18 cellular contexts compared by ENCODE assay signal in genomic region chr7:158302274-158303070, GRCh38.
A peak's percentile ranks its signal among the peaks of the same experiment; 100 is the strongest.
DNase-seq lines count a peak whose midpoint lies in the region; ATAC-seq and TF ChIP-seq lines count a peak whose summit lies in the region.
"Had no signal": no experiment of that assay in that cellular context is flagged by ENCODE, and none has a peak within 500 bp of the region (broad histone marks: within the 10 kb centered on the region; RNA-seq: fewer than 3 reads in every experiment).

No MANE protein-coding gene starts in this region.

- no peak overlapping the region; the same call in 1 of the 2 replicates for H2BK15ac ChIP-seq in H9 (ENCODE audit: low read depth, low read length)

- peaks cover 6% of the 10 kb centered on the region; the same call in 1 of the 2 replicates for H3K4me1 ChIP-seq in H9 (ENCODE audit: insufficient read depth, low read length)
- H3K4me1 ChIP-seq: BE2C had no signal

- no peak overlapping the region for H3T11ph ChIP-seq in H9 (ENCODE audit: low read length)

- H3K4me3 Mint-ChIP-seq in H9 (no peak overlapping the region), nephron progenitor cell (no peak overlapping the region), HFFc6 (no peak overlapping the region)
- no peak overlapping the region for H3K4me3 Mint-ChIP-seq in activated T-helper 17 cell treated with anti-CD3 and anti-CD28 coated beads, Interleukin-2, amount 50 U/mL, for 72 hours
- H3K4me3 Mint-ChIP-seq: CD8-positive, alpha-beta memory T cell had no signal

- H3K79me1 ChIP-seq in H9 (ENCODE audit: insufficient read depth, low read depth, low read length, poor library complexity, severe bottlenecking): no peaks in the 10 kb centered on the region

- H3K27me3 Mint-ChIP-seq in H9 (ENCODE audit: low read depth) (no peaks in the 10 kb centered on the region), nephron progenitor cell (ENCODE audit: low read depth, poor library complexity) (peaks cover 17% of the 10 kb centered on the region), HFFc6 (ENCODE audit: insufficient read depth) (no peaks in the 10 kb centered on the region)
- H3K27me3 Mint-ChIP-seq in activated T-helper 17 cell treated with anti-CD3 and anti-CD28 coated beads, Interleukin-2, amount 50 U/mL, for 72 hours: peaks cover 3% of the 10 kb centered on the region

- peak overlapping the region; percentile 64; the same call in 1 of the 2 replicates for H3K14ac ChIP-seq in H9 (ENCODE audit: insufficient read depth, low read length)

- H4K5ac ChIP-seq in H9 (ENCODE audit: insufficient read length, low read depth, low read length): no peak overlapping the region

- no peaks in the 10 kb centered on the region for H4K20me1 ChIP-seq in H9 (ENCODE audit: control insufficient read depth, insufficient read depth, insufficient read length)

- no CpG with 5 or more reads among the region's 14 CpGs for WGBS in H9 (ENCODE audit: extremely low coverage, insufficient read length, low lambda C conversion rate)

- no peak overlapping the region for H2AFZ ChIP-seq in H9 (ENCODE audit: low read length)

- ATAC-seq in activated T-helper 17 cell treated with anti-CD3 and anti-CD28 coated beads, Interleukin-2, amount 50 U/mL, for 72 hours (replicated peaks): peak; percentile 43
- ATAC-seq in GM19328 (IDR thresholded peaks at IDR 0.05; ENCODE audit: unreplicated experiment): no peak
- no peak for ATAC-seq in GM21576 (IDR thresholded peaks at IDR 0.05; ENCODE audit: unreplicated experiment)
- ATAC-seq: HCT116, SK-N-SH treated with all-trans-retinoic acid at 6 μM for 48 hours had no signal

- no peak overlapping the region for H3K56ac ChIP-seq in H9 (ENCODE audit: insufficient read length, low read depth, low read length)

- no peak overlapping the region for H3K23ac ChIP-seq in H9 (ENCODE audit: insufficient read length, low read depth, low read length)

- H2BK12ac ChIP-seq in H9 (ENCODE audit: insufficient read length, low read depth, low read length): no peak overlapping the region

- no peak overlapping the region for H2BK5ac ChIP-seq in H9 (ENCODE audit: insufficient read length, low read length)

- H3K4me1 Mint-ChIP-seq in H9 (peaks cover 59 to 66% of the 10 kb centered on the region in 2 experiments), nephron progenitor cell (no peaks in the 10 kb centered on the region), HFFc6 (ENCODE audit: low read depth) (no peaks in the 10 kb centered on the region)
- no peaks in the 10 kb centered on the region for H3K4me1 Mint-ChIP-seq in activated T-helper 17 cell treated with anti-CD3 and anti-CD28 coated beads, Interleukin-2, amount 50 U/mL, for 72 hours
- H3K4me1 Mint-ChIP-seq: CD8-positive, alpha-beta memory T cell had no signal

- H3K27ac Mint-ChIP-seq in H9: peak overlapping the region in 1 of 3 experiments; percentile 62; a peak in 2 of 7 replicates
- H3K27ac Mint-ChIP-seq in activated T-helper 17 cell treated with anti-CD3 and anti-CD28 coated beads, Interleukin-2, amount 50 U/mL, for 72 hours: no peak overlapping the region
- H3K27ac Mint-ChIP-seq in nephron progenitor cell: peak overlapping the region; percentile 40
- no peak overlapping the region for H3K27ac Mint-ChIP-seq in HFFc6
- H3K27ac Mint-ChIP-seq: CD8-positive, alpha-beta memory T cell had no signal

- H3K79me2 ChIP-seq in H9 (ENCODE audit: insufficient read depth, low read length): no peaks in the 10 kb centered on the region

- TF ChIP-seq CTCF in H9 (conservative IDR thresholded peaks at IDR 0.05) (no peak), nephron progenitor cell (IDR thresholded peaks at IDR 0.05) (no peak), HFFc6 (IDR thresholded peaks at IDR 0.05) (no peak)

- H3K9me3 Mint-ChIP-seq in H9 (peaks cover 14 to 19% of the 10 kb centered on the region in 2 experiments), nephron progenitor cell (peaks cover 23% of the 10 kb centered on the region), HFFc6 (peaks cover 46% of the 10 kb centered on the region)
- peaks cover 6% of the 10 kb centered on the region for H3K9me3 Mint-ChIP-seq in activated T-helper 17 cell treated with anti-CD3 and anti-CD28 coated beads, Interleukin-2, amount 50 U/mL, for 72 hours

- H3K18ac ChIP-seq in H9 (ENCODE audit: insufficient read length, low read depth, low read length): no peak overlapping the region

- H2BK20ac ChIP-seq in H9 (ENCODE audit: low read depth, low read length, poor library complexity, severe bottlenecking): no peak overlapping the region

- DNase-seq in Daoy (ENCODE audit: low read depth) (peak; percentile 41), H9 (peak; percentile 17), nephron progenitor cell (no peak), HFFc6 (no peak), putamen (ENCODE audit: low spot score) (no peak)
- DNase-seq: BE2C; CD8-positive, alpha-beta memory T cell; EL; NCI-H1105; NCI-H1694 treated with DMSO at 0.1 percent for 48 hours; NCI-H345; NK-92 treated with Interleukin-12 subunit alpha and Interleukin-12 subunit beta, amount 100 ng/mL, for 24 hours; OCI-M1 had no signal

- peaks cover 2% of the 10 kb centered on the region for H3K9me3 ChIP-seq in H9 (ENCODE audit: control insufficient read depth, low read depth, low read length)
- H3K9me3 ChIP-seq: BE2C had no signal

- H2AK5ac ChIP-seq in H9 (ENCODE audit: insufficient read length, low read length): no peak overlapping the region

- H3K36me3 Mint-ChIP-seq in H9 (ENCODE audit: insufficient read depth in 1 of 3, low read depth in 3 of 3) (peaks cover 8 to 13% (median 8%) of the 10 kb centered on the region in 3 experiments), nephron progenitor cell (ENCODE audit: low read depth) (peaks cover 5% of the 10 kb centered on the region), HFFc6 (ENCODE audit: low read depth) (peaks cover 8% of the 10 kb centered on the region; the same call in 1 of the 2 replicates)
- H3K36me3 Mint-ChIP-seq in activated T-helper 17 cell treated with anti-CD3 and anti-CD28 coated beads, Interleukin-2, amount 50 U/mL, for 72 hours (ENCODE audit: low read depth): no peaks in the 10 kb centered on the region
- H3K36me3 Mint-ChIP-seq: CD8-positive, alpha-beta memory T cell had no signal

- H3K27me3 ChIP-seq in H9 (ENCODE audit: insufficient read depth, low read length): no peaks in the 10 kb centered on the region
- H3K27me3 ChIP-seq: BE2C had no signal

- no peak overlapping the region for H3K4ac ChIP-seq in H9 (ENCODE audit: low read depth, low read length)

- H3K27ac ChIP-seq in H9 (ENCODE audit: insufficient read length, low read depth, low read length): no peak overlapping the region

- H4K91ac ChIP-seq in H9 (ENCODE audit: insufficient read length, low read depth, low read length): no peak overlapping the region

- peak overlapping the region; percentile 44 for H4K8ac ChIP-seq in H9 (replicated peaks; ENCODE audit: insufficient read length, low read depth, low read length)

- no peaks in the 10 kb centered on the region for H3K23me2 ChIP-seq in H9 (ENCODE audit: insufficient read length, low read depth, low read length, poor library complexity, severe bottlenecking)

- no peak overlapping the region for H3K4me2 ChIP-seq in H9 (ENCODE audit: insufficient read depth, insufficient read length, low read length)

- no peak overlapping the region for H2BK120ac ChIP-seq in H9 (ENCODE audit: low read depth, low read length, poor library complexity, severe bottlenecking)

- H3K9ac ChIP-seq in H9 (ENCODE audit: extremely low read depth, insufficient read length, low read length): no peak overlapping the region

Comparison
In these comparisons a context has a peak if more than half of its experiments do, and no peak if none do; other contexts are left out.
1. DNase-seq: peak in Daoy (single experiment) and H9 (single experiment); none in nephron progenitor cell (single experiment), HFFc6 (single experiment) and putamen (single experiment).